9 cellular contexts compared by ENCODE assay signal in genomic region chr7:54541941-54542618, GRCh38. TPM values are rescaled to one million over a fixed set of nuclear protein-coding genes. Genes with fewer than 3 reads are reported as not detected.
A peak's percentile ranks its signal among the peaks of the same experiment; 100 is the strongest.
DNase-seq lines count a peak whose midpoint lies in the region; ATAC-seq and TF ChIP-seq lines count a peak whose summit lies in the region.
"Had no signal": no experiment of that assay in that cellular context is flagged by ENCODE, and none has a peak within 500 bp of the region (broad histone marks: within the 10 kb centered on the region; RNA-seq: fewer than 3 reads in every experiment).

Gene VSTM2A, plus strand, starts transcription at chr7:54542375. Its CDS starts 356 bp downstream, at chr7:54542731.

- DNase-seq in DMS 273 (lab: John Stamatoyannopoulos, UW; ENCODE audit: unreplicated experiment), result peak; percentile 74
- no peak for DNase-seq in DMS 273 treated with DMSO at 0.1 percent for 48 hours (lab: John Stamatoyannopoulos, UW)
- peak; percentile 4 for DNase-seq in mammary epithelial cell
- DNase-seq in lung (ENCODE audit: low spot score), result no peak
- DNase-seq in upper lobe of right lung, result no peak
- DNase-seq: 8988T had no signal

- no peak for TF ChIP-seq CTCF in mammary epithelial cell (conservative IDR thresholded peaks at IDR 0.05 in 1 of 2, IDR thresholded peaks at IDR 0.05 in 1 of 2; ENCODE audit: extremely low read depth in 1 of 2, insufficient read depth in 1 of 2, low read depth in 1 of 2, low read length in 2 of 2)
- no peak for TF ChIP-seq CTCF in lung (IDR thresholded peaks at IDR 0.05; ENCODE audit: control extremely low read depth, extremely low read depth)
- no peak for TF ChIP-seq CTCF in upper lobe of right lung (IDR thresholded peaks at IDR 0.05)

- BruUV-seq in mammary epithelial cell (replicated peaks; lab: Mats Ljungman, UMichigan), result no TSS peak

- no peaks in the 10 kb centered on the region for H4K20me1 ChIP-seq in mammary epithelial cell (ENCODE audit: insufficient read depth, low read length)

- in situ Hi-C loops in mammary epithelial cell (cut with MboI; ENCODE audit: low sequenced_read_pairs in 2 of 2), result no loop called here

- H3K27me3 ChIP-seq in mammary epithelial cell (ENCODE audit: insufficient read depth, low read length) (peaks cover 64% of the 10 kb centered on the region), lung (ENCODE audit: control insufficient read depth, insufficient read depth) (peaks cover 8% of the 10 kb centered on the region), upper lobe of right lung (peaks cover 58% of the 10 kb centered on the region)

- intact Hi-C loops in mammary epithelial cell (cut with micrococcal nuclease), result loop anchor here (5.0 kb wide), 1 partner anchor 215 kb away; the partner anchor contains the start of gene SEC61G
- intact Hi-C loops in upper lobe of right lung (cut with DNase I), result no loop called here

- H3K27ac ChIP-seq in mammary epithelial cell (ENCODE audit: insufficient read depth, low read depth, low read length), result no peak within 1 kb of the TSS
- no peak within 1 kb of the TSS for H3K27ac ChIP-seq in lung (ENCODE audit: low read depth in 1 of 2, low read length in 1 of 2)
- H3K27ac ChIP-seq in upper lobe of right lung, result no peak within 1 kb of the TSS

- peaks cover 12% of the 10 kb centered on the region for H3K4me1 ChIP-seq in mammary epithelial cell (ENCODE audit: insufficient read depth, low read length)
- H3K4me1 ChIP-seq in lung (ENCODE audit: control insufficient read depth in 2 of 2, insufficient read depth in 2 of 2, low read length in 2 of 2), result peaks cover 4 to 6% of the 10 kb centered on the region in 2 donors
- H3K4me1 ChIP-seq in upper lobe of right lung, result peaks cover 4% of the 10 kb centered on the region

- no peak within 1 kb of the TSS for H3K9ac ChIP-seq in mammary epithelial cell (ENCODE audit: insufficient read depth, low read length)

- H3K36me3 ChIP-seq in mammary epithelial cell (ENCODE audit: insufficient read depth, low read length) (no peaks in the 10 kb centered on the region), lung (ENCODE audit: control insufficient read depth in 2 of 2, insufficient read depth in 2 of 2, low read length in 2 of 2) (no peaks in the 10 kb centered on the region), upper lobe of right lung (no peaks in the 10 kb centered on the region)

- peak within 1 kb of the TSS in 1 of 3 experiments; percentile 25 for H3K4me3 ChIP-seq in mammary epithelial cell (replicated peaks in 1 of 3; ENCODE audit: insufficient read depth in 1 of 3, low read depth in 2 of 3, low read length in 3 of 3)
- no peak within 1 kb of the TSS for H3K4me3 ChIP-seq in lung
- peak within 1 kb of the TSS; percentile 25 for H3K4me3 ChIP-seq in upper lobe of right lung

- dilution Hi-C loops in mammary epithelial cell (cut with HindIII; ENCODE audit: low sequenced_read_pairs), result no loop called here

- H3K79me2 ChIP-seq in mammary epithelial cell (ENCODE audit: insufficient read depth, low read length), result no peaks in the 10 kb centered on the region

- CTCF ChIA-PET in mammary epithelial cell (lab: Charles Lee; ENCODE audit: low non-redundant PET), result no interaction called here

- no peak within 1 kb of the TSS for H2AFZ ChIP-seq in mammary epithelial cell (ENCODE audit: low read depth, low read length)

- 3% methylated on average over 16 of the region's 58 CpGs for WGBS in mammary epithelial cell (ENCODE audit: low coverage, missing lambda C conversion rate)
- 2 to 4% methylated on average over 57 to 58 of the region's 58 CpGs for WGBS in lung, 2 donors

- no peaks in the 10 kb centered on the region for H3K9me3 ChIP-seq in mammary epithelial cell (replicated peaks; ENCODE audit: insufficient read depth, low read length)
- peaks cover 0 to 15% of the 10 kb centered on the region in 2 donors for H3K9me3 ChIP-seq in lung (ENCODE audit: control insufficient read depth in 2 of 2, insufficient read depth in 1 of 2, low read length in 1 of 2)
- H3K9me3 ChIP-seq in upper lobe of right lung, result no peaks in the 10 kb centered on the region

- peak within 1 kb of the TSS; percentile 46 for H3K4me2 ChIP-seq in mammary epithelial cell (ENCODE audit: insufficient read depth, low read depth, low read length)

- ATAC-seq in lung (ENCODE audit: insufficient read depth, low FRiP score) (peak; percentile 32), upper lobe of right lung (peak; percentile 36), HG02642 (IDR thresholded peaks at IDR 0.05; ENCODE audit: poor library complexity, unreplicated experiment) (no peak), GM21723 (IDR thresholded peaks at IDR 0.05; ENCODE audit: unreplicated experiment) (no peak), GM21515 (IDR thresholded peaks at IDR 0.05; ENCODE audit: unreplicated experiment) (no peak)

RNA-seq across cellular contexts. Expression of gene VSTM2A, which starts in this region (rescaled TPM):
- total RNA-seq in mammary epithelial cell (not detected), lung (not detected), upper lobe of right lung (not detected)
- polyA plus RNA-seq in mammary epithelial cell (not detected), lung (not detected)
- polyA minus RNA-seq in mammary epithelial cell, result not detected

Comparison
In these comparisons a context has a peak if more than half of its experiments do, and no peak if none do; other contexts are left out.
1. Peak in DNase-seq and H3K4me2 ChIP-seq in mammary epithelial cell; RNA of the gene not detected or under 1 TPM.
2. Peak in ATAC-seq in lung; RNA of the gene not detected or under 1 TPM.
3. Peak in ATAC-seq and H3K4me3 ChIP-seq in upper lobe of right lung; RNA of the gene not detected or under 1 TPM.